In genomic region chr22:30586414-30586813, GRCh38 we compare ENCODE assay signal across 1 cellular context.
TF ChIP-seq lines count a peak whose summit lies in the region.

No MANE protein-coding gene starts in this region.

TF ChIP-seq in IMR-90, 13 proteins besides CTCF, POLR2A, EP300 and RAD21:
- TF ChIP-seq RCOR1 (IDR thresholded peaks at IDR 0.05; ENCODE audit: insufficient replicate concordance, low read length) (no peak), ELK1 (IDR thresholded peaks at IDR 0.05; ENCODE audit: borderline replicate concordance, low read depth, low read length) (no peak), FOS (IDR thresholded peaks at IDR 0.05; ENCODE audit: low read depth, low read length) (no peak), BHLHE40 (IDR thresholded peaks at IDR 0.05; ENCODE audit: low read depth, low read length) (no peak), RFX5 (IDR thresholded peaks at IDR 0.05; ENCODE audit: low read depth, low read length) (no peak), MXI1 (IDR thresholded peaks at IDR 0.05; ENCODE audit: borderline replicate concordance, low read depth, low read length) (no peak), CEBPB (IDR thresholded peaks at IDR 0.05; ENCODE audit: low read depth, low read length) (no peak), USF2 (IDR thresholded peaks at IDR 0.05; ENCODE audit: low read depth, low read length) (no peak), CHD1 (IDR thresholded peaks at IDR 0.05; ENCODE audit: low read depth, low read length) (no peak), MAZ (IDR thresholded peaks at IDR 0.05; ENCODE audit: borderline replicate concordance, low read depth, low read length) (no peak), MAFK (IDR thresholded peaks at IDR 0.05; ENCODE audit: low read depth, low read length) (no peak), NFE2L2 (IDR thresholded peaks at IDR 0.05; ENCODE audit: low read depth, low read length) (no peak), SMC3 (IDR thresholded peaks at IDR 0.05; ENCODE audit: low read depth, low read length) (no peak)
